8 cellular contexts compared by ENCODE assay signal in the genomic region with DNA sequence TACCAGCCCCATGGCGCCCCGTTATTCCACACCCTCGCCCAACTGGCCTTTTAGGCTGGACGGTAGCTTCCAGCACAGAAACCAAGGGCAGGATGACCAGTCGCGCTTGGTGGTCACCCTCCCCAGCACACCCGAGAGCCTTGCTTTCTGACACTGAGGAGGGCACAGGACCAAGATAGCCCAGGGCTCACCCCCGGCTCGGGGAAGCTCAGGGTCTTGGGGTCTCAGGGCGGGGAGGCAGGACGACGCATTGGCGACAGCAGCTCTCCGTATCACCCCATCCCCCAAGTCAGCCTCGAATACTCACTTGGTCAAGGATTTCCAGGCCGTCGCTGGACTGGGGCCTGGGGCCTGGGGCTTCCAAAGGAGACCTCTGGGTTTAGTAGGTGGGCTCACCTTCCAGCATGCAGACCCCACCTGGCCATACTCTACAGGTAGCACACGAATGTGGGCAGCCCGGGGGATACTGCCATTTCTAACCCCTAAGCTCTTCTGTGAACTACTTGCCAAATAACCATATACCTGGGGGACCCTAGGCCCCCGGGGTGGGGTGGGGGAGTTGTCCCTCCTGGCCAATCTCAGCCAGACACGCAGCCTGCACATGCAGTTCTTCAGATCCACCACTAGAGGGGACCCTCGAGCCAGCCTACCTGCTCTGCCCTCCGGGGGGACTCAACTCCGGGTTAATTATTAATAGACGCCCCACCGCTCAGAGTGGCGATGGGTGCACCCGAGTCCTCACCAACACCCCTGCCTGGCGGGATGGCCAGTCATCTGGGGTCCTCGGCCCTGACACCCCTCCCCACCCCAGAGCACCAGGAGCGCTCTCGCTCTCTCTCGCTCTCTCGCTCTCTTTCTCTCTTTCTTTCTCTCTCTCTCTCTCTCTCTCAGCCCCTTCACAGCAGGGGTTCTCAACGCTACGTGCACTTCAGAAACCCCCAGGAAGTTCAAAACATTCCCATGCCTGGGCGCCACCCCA. TPM values are rescaled to one million over a fixed set of nuclear protein-coding genes. Genes with fewer than 3 reads are reported as not detected.
DNase-seq lines count a peak whose midpoint lies in the region; ATAC-seq and TF ChIP-seq lines count a peak whose summit lies in the region.

No MANE protein-coding gene starts in this region.

- peaks cover 0 to 3% of the 10 kb centered on the region in 2 donors for H3K4me1 ChIP-seq in naive thymus-derived CD4-positive, alpha-beta T cell (ENCODE audit: control insufficient read depth in 2 of 2, insufficient read depth in 2 of 2, low read length in 2 of 2)
- H3K4me1 ChIP-seq in upper lobe of right lung, result peaks cover 6% of the 10 kb centered on the region

- DNase-seq in 8988T (peak; percentile 89), GM10266 (ENCODE audit: extremely low spot score) (peak; percentile 91), NCI-H2196 treated with DMSO at 0.1 percent for 48 hours (lab: John Stamatoyannopoulos, UW; ENCODE audit: unreplicated experiment) (peak; percentile 26), epithelial cell of proximal tubule (ENCODE audit: low read depth) (no peak), upper lobe of right lung (no peak), mesenteric fat pad (ENCODE audit: low spot score) (no peak)
- peak; percentile 87 for DNase-seq in activated CD8-positive, alpha-beta memory T cell treated with anti-CD3 and anti-CD28 coated beads for 24 hours
- peak; percentile 42 to 73 (median 59) for DNase-seq in naive thymus-derived CD4-positive, alpha-beta T cell

- TF ChIP-seq CTCF in GM10266 (IDR thresholded peaks at IDR 0.05; ENCODE audit: control insufficient read depth, insufficient read depth, low read depth, missing control alignments) (peak; percentile 86), epithelial cell of proximal tubule (conservative IDR thresholded peaks at IDR 0.05; ENCODE audit: low read depth, low read length) (peak; percentile 97), upper lobe of right lung (IDR thresholded peaks at IDR 0.05) (peak; percentile 100)

- POLR2A ChIA-PET in naive thymus-derived CD4-positive, alpha-beta T cell (lab: Charles Lee), result interaction anchor here (1.0 kb wide), 2 partner anchors 12 to 27 kb away, joined by 3 read pairs; no protein-coding TSS in a partner anchor

- no peak overlapping the region for H3K27ac ChIP-seq in naive thymus-derived CD4-positive, alpha-beta T cell (ENCODE audit: low read depth, low read length)
- H3K27ac ChIP-seq in upper lobe of right lung, result no peak overlapping the region

- H3K9me3 Mint-ChIP-seq in naive thymus-derived CD4-positive, alpha-beta T cell, result no peaks in the 10 kb centered on the region

- no peaks in the 10 kb centered on the region for H3K27me3 Mint-ChIP-seq in naive thymus-derived CD4-positive, alpha-beta T cell

- no peaks in the 10 kb centered on the region for H3K9me3 ChIP-seq in naive thymus-derived CD4-positive, alpha-beta T cell (ENCODE audit: control insufficient read depth in 2 of 3, low read length in 3 of 3)
- no peaks in the 10 kb centered on the region for H3K9me3 ChIP-seq in upper lobe of right lung

- peaks cover 7 to 13% (median 8%) of the 10 kb centered on the region in 7 donors for H3K4me1 Mint-ChIP-seq in naive thymus-derived CD4-positive, alpha-beta T cell

- peak; percentile 81 for ATAC-seq in naive thymus-derived CD4-positive, alpha-beta T cell
- peak; percentile 68 for ATAC-seq in upper lobe of right lung

- intact Hi-C loops in naive thymus-derived CD4-positive, alpha-beta T cell (cut with micrococcal nuclease), result loop anchor here (1.0 to 5.0 kb wide), 2 partner anchors 8 to 247 kb away; no protein-coding TSS in a partner anchor
- intact Hi-C loops in upper lobe of right lung (cut with DNase I), result no loop called here

- H3K4me3 ChIP-seq in epithelial cell of proximal tubule (ENCODE audit: low read depth, low read length) (peak overlapping the region; percentile 60), upper lobe of right lung (peak overlapping the region; percentile 28)
- no peak overlapping the region for H3K4me3 ChIP-seq in naive thymus-derived CD4-positive, alpha-beta T cell (ENCODE audit: low read length)

- H3K27ac Mint-ChIP-seq in naive thymus-derived CD4-positive, alpha-beta T cell, result peak overlapping the region in 3 of 9 donors; percentile 28 to 65 (median 34)

- H3K36me3 ChIP-seq in naive thymus-derived CD4-positive, alpha-beta T cell (ENCODE audit: control insufficient read depth in 2 of 3, insufficient read depth in 3 of 3, low read length in 3 of 3), result no peaks in the 10 kb centered on the region
- H3K36me3 ChIP-seq in upper lobe of right lung, result no peaks in the 10 kb centered on the region

- H3K4me3 Mint-ChIP-seq in naive thymus-derived CD4-positive, alpha-beta T cell, result peak overlapping the region in 5 of 10 donors; percentile 21 to 56 (median 34)

- H3K27me3 ChIP-seq in naive thymus-derived CD4-positive, alpha-beta T cell (ENCODE audit: control insufficient read depth in 2 of 2, insufficient read depth in 2 of 2, low read length in 2 of 2), result no peaks in the 10 kb centered on the region
- H3K27me3 ChIP-seq in upper lobe of right lung, result no peaks in the 10 kb centered on the region

- H3K36me3 Mint-ChIP-seq in naive thymus-derived CD4-positive, alpha-beta T cell, result no peaks in the 10 kb centered on the region

- CTCF ChIA-PET in naive thymus-derived CD4-positive, alpha-beta T cell (lab: Charles Lee), result interaction anchor here (0.6 to 1.6 kb wide), 6 partner anchors 9 to 373 kb away, joined by 3 to 8 read pairs (median 6); no protein-coding TSS in a partner anchor

RNA-seq across cellular contexts. Expression of a gene that starts 30.0 kb away (rescaled TPM):
- 19.9 and 25.7 TPM in 2 replicates for total RNA-seq in epithelial cell of proximal tubule
- 1 to 10 TPM in 4 of 5 experiments, under 1 TPM in 1; 0.95 to 2.5 (median 1.6) TPM for total RNA-seq in naive thymus-derived CD4-positive, alpha-beta T cell
- polyA plus RNA-seq in naive thymus-derived CD4-positive, alpha-beta T cell, result under 1 TPM; 0.44 to 0.85 TPM
- total RNA-seq in upper lobe of right lung, result 21.7 TPM
- total RNA-seq in mesenteric fat pad, result 111 TPM

RNA-seq across cellular contexts. Expression of a gene that starts 30.8 kb away (rescaled TPM):
- total RNA-seq in epithelial cell of proximal tubule (1.3 and 2.2 TPM in 2 replicates), upper lobe of right lung (3.5 TPM), mesenteric fat pad (7.9 TPM)
- total RNA-seq in naive thymus-derived CD4-positive, alpha-beta T cell, result 1 to 10 TPM in 2 of 5 experiments, under 1 TPM in 3; 0.43 to 3.0 (median 0.79) TPM
- not detected for polyA plus RNA-seq in naive thymus-derived CD4-positive, alpha-beta T cell

Comparison
In these comparisons a context has a peak if more than half of its experiments do, and no peak if none do; other contexts are left out.
1. DNase-seq: peak in 8988T (single experiment), GM10266 (single experiment), NCI-H2196 treated with DMSO at 0.1 percent for 48 hours (single experiment), activated CD8-positive, alpha-beta memory T cell treated with anti-CD3 and anti-CD28 coated beads for 24 hours (single experiment) and naive thymus-derived CD4-positive, alpha-beta T cell (9 of 9); none in epithelial cell of proximal tubule (single experiment), upper lobe of right lung (single experiment) and mesenteric fat pad (single experiment).
2. Peak in every context shown above with its lines, with median percentiles within 50 percentile points of each other: CTCF ChIP-seq.